Comparison of ENCODE assay signal across 1 cellular context in the genomic region with DNA sequence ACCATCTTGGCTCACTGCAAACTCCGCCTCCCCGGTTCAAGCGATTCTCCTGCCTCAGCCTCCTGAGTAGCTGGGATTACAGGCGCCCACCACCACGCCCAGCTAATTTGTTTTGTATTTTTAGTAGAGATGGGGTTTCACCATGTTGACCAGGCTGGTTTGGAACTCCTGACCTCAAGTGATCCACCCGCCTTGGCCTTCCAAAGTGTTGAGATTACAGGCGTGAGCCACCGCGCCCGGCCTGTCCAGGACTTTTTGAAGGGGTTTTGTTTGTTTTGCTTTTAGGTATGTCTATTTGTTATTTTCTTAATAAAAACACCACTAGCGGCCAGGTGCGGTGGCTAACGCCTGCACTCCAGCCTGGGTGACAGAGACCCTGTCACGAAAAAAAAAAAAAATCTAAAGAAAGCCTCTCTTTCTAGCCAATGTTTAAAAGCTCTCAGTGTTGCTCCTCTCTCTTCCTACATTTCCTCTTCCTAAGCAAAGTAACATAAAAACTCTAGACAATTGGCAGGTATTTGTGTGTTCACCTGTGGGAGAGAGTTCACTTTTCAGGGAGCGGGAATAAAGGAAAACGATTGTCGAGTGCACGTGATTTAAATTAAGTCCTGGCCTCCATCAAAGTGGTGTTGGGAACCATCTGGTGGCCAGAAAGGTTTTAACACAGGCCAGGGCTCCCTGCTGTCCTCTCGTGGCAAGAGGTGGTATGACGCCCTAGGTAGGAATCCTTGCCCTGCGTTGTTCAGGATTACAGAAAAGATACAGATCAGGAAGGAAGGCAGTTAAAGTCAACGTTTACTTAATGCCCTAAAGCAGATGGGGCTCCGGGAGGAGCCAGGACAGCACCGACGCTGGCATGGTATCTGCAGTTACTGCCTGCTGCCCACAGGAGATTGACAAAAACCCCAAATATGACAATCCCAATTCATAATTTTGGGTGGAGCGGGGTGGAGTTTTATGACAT.
A peak's percentile ranks its signal among the peaks of the same experiment; 100 is the strongest.
TF ChIP-seq lines count a peak whose summit lies in the region.

No MANE protein-coding gene starts in this region.

TF ChIP-seq in HepG2, 621 proteins besides CTCF, POLR2A, EP300 and RAD21 (continues in another document):
- TF ChIP-seq, protein P1, sequence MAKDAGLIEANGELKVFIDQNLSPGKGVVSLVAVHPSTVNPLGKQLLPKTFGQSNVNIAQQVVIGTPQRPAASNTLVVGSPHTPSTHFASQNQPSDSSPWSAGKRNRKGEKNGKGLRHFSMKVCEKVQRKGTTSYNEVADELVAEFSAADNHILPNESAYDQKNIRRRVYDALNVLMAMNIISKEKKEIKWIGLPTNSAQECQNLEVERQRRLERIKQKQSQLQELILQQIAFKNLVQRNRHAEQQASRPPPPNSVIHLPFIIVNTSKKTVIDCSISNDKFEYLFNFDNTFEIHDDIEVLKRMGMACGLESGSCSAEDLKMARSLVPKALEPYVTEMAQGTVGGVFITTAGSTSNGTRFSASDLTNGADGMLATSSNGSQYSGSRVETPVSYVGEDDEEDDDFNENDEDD (CRISPR knock-in tag; IDR thresholded peaks at IDR 0.05; ENCODE audit: borderline replicate concordance) = peak; percentile 94
- TF ChIP-seq CENPT (CRISPR knock-in tag; IDR thresholded peaks at IDR 0.05; ENCODE audit: low read depth) = no peak
- peak; percentile 77; the same call in 1 of the 2 replicates for TF ChIP-seq IRF2 (CRISPR knock-in tag; IDR thresholded peaks at IDR 0.05)
- TF ChIP-seq, protein P2, sequence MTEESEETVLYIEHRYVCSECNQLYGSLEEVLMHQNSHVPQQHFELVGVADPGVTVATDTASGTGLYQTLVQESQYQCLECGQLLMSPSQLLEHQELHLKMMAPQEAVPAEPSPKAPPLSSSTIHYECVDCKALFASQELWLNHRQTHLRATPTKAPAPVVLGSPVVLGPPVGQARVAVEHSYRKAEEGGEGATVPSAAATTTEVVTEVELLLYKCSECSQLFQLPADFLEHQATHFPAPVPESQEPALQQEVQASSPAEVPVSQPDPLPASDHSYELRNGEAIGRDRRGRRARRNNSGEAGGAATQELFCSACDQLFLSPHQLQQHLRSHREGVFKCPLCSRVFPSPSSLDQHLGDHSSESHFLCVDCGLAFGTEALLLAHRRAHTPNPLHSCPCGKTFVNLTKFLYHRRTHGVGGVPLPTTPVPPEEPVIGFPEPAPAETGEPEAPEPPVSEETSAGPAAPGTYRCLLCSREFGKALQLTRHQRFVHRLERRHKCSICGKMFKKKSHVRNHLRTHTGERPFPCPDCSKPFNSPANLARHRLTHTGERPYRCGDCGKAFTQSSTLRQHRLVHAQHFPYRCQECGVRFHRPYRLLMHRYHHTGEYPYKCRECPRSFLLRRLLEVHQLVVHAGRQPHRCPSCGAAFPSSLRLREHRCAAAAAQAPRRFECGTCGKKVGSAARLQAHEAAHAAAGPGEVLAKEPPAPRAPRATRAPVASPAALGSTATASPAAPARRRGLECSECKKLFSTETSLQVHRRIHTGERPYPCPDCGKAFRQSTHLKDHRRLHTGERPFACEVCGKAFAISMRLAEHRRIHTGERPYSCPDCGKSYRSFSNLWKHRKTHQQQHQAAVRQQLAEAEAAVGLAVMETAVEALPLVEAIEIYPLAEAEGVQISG (CRISPR knock-in tag; IDR thresholded peaks at IDR 0.05) = peak; percentile 59; the same call in 1 of the 2 replicates
- peak; percentile 100 for TF ChIP-seq SMC3 (IDR thresholded peaks at IDR 0.05; ENCODE audit: low read length)
- TF ChIP-seq KAT2B (IDR thresholded peaks at IDR 0.05; ENCODE audit: borderline replicate concordance, low read depth, low read length) = no peak
- peak; percentile 48; the same call in 1 of the 2 replicates for TF ChIP-seq THAP11 (CRISPR knock-in tag; IDR thresholded peaks at IDR 0.05)
- peak; percentile 23; the same call in 1 of the 2 replicates for TF ChIP-seq ZNF350 (CRISPR knock-in tag; IDR thresholded peaks at IDR 0.05; ENCODE audit: borderline replicate concordance, low read depth)
- 0 out of 2 replicates have a peak, but pooled peaks have one; percentile 29 for TF ChIP-seq CBFB (CRISPR knock-in tag; IDR thresholded peaks at IDR 0.05)
- TF ChIP-seq TP53 (CRISPR knock-in tag; conservative IDR thresholded peaks at IDR 0.05) = no peak
- TF ChIP-seq ZNF451 (CRISPR knock-in tag; IDR thresholded peaks at IDR 0.05) = no peak
- peak; percentile 53; the same call in 1 of the 2 replicates for TF ChIP-seq HDAC2 (CRISPR knock-in tag; IDR thresholded peaks at IDR 0.05)
- TF ChIP-seq SP4 (CRISPR knock-in tag; IDR thresholded peaks at IDR 0.05) = 0 out of 2 replicates have a peak, but pooled peaks have one; percentile 19
- no peak for TF ChIP-seq KLF15 (CRISPR knock-in tag; IDR thresholded peaks at IDR 0.05; ENCODE audit: borderline replicate concordance)
- no peak for TF ChIP-seq ZNF672 (CRISPR knock-in tag; IDR thresholded peaks at IDR 0.05)
- TF ChIP-seq ZNF282 (IDR thresholded peaks at IDR 0.05; ENCODE audit: partially characterized antibody) = no peak
- TF ChIP-seq, protein P3, sequence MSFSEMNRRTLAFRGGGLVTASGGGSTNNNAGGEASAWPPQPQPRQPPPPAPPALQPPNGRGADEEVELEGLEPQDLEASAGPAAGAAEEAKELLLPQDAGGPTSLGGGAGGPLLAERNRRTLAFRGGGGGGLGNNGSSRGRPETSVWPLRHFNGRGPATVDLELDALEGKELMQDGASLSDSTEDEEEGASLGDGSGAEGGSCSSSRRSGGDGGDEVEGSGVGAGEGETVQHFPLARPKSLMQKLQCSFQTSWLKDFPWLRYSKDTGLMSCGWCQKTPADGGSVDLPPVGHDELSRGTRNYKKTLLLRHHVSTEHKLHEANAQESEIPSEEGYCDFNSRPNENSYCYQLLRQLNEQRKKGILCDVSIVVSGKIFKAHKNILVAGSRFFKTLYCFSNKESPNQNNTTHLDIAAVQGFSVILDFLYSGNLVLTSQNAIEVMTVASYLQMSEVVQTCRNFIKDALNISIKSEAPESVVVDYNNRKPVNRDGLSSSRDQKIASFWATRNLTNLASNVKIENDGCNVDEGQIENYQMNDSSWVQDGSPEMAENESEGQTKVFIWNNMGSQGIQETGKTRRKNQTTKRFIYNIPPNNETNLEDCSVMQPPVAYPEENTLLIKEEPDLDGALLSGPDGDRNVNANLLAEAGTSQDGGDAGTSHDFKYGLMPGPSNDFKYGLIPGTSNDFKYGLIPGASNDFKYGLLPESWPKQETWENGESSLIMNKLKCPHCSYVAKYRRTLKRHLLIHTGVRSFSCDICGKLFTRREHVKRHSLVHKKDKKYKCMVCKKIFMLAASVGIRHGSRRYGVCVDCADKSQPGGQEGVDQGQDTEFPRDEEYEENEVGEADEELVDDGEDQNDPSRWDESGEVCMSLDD (CRISPR knock-in tag; IDR thresholded peaks at IDR 0.05; ENCODE audit: borderline replicate concordance) = no peak
- TF ChIP-seq ZNF558 (CRISPR knock-in tag; IDR thresholded peaks at IDR 0.05; ENCODE audit: borderline replicate concordance) = no peak
- no peak for TF ChIP-seq ZNF446 (CRISPR knock-in tag; IDR thresholded peaks at IDR 0.05)
- TF ChIP-seq, protein P4, sequence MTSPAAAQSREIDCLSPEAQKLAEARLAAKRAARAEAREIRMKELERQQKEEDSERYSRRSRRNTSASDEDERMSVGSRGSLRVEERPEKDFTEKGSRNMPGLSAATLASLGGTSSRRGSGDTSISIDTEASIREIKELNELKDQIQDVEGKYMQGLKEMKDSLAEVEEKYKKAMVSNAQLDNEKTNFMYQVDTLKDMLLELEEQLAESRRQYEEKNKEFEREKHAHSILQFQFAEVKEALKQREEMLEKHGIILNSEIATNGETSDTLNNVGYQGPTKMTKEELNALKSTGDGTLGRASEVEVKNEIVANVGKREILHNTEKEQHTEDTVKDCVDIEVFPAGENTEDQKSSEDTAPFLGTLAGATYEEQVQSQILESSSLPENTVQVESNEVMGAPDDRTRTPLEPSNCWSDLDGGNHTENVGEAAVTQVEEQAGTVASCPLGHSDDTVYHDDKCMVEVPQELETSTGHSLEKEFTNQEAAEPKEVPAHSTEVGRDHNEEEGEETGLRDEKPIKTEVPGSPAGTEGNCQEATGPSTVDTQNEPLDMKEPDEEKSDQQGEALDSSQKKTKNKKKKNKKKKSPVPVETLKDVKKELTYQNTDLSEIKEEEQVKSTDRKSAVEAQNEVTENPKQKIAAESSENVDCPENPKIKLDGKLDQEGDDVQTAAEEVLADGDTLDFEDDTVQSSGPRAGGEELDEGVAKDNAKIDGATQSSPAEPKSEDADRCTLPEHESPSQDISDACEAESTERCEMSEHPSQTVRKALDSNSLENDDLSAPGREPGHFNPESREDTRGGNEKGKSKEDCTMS (CRISPR knock-in tag; conservative IDR thresholded peaks at IDR 0.05) = no peak
- TF ChIP-seq, protein P5, sequence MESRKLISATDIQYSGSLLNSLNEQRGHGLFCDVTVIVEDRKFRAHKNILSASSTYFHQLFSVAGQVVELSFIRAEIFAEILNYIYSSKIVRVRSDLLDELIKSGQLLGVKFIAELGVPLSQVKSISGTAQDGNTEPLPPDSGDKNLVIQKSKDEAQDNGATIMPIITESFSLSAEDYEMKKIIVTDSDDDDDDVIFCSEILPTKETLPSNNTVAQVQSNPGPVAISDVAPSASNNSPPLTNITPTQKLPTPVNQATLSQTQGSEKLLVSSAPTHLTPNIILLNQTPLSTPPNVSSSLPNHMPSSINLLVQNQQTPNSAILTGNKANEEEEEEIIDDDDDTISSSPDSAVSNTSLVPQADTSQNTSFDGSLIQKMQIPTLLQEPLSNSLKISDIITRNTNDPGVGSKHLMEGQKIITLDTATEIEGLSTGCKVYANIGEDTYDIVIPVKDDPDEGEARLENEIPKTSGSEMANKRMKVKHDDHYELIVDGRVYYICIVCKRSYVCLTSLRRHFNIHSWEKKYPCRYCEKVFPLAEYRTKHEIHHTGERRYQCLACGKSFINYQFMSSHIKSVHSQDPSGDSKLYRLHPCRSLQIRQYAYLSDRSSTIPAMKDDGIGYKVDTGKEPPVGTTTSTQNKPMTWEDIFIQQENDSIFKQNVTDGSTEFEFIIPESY (CRISPR knock-in tag; IDR thresholded peaks at IDR 0.05) = peak; percentile 59; the same call in 1 of the 2 replicates
- TF ChIP-seq ZNF337 (CRISPR knock-in tag; IDR thresholded peaks at IDR 0.05; ENCODE audit: borderline replicate concordance, low read depth) = no peak
- TF ChIP-seq ZNF354B (CRISPR knock-in tag; IDR thresholded peaks at IDR 0.05) = no peak
- TF ChIP-seq POGZ (CRISPR knock-in tag; IDR thresholded peaks at IDR 0.05) = no peak
- no peak for TF ChIP-seq ZNF703 (CRISPR knock-in tag; IDR thresholded peaks at IDR 0.05; ENCODE audit: borderline replicate concordance)
- TF ChIP-seq MAZ (IDR thresholded peaks at IDR 0.05; ENCODE audit: borderline replicate concordance, low read depth, low read length) = no peak
- no peak for TF ChIP-seq MAZ (CRISPR knock-in tag; IDR thresholded peaks at IDR 0.05; ENCODE audit: low read depth)
- 0 out of 2 replicates have a peak, but pooled peaks have one; percentile 48 for TF ChIP-seq GATAD1 (CRISPR knock-in tag; IDR thresholded peaks at IDR 0.05)
- TF ChIP-seq RFX1 (IDR thresholded peaks at IDR 0.05) = no peak
- TF ChIP-seq MBD4 (IDR thresholded peaks at IDR 0.05; ENCODE audit: borderline replicate concordance, low read length) = no peak
- no peak for TF ChIP-seq ZNF326 (CRISPR knock-in tag; IDR thresholded peaks at IDR 0.05; ENCODE audit: borderline replicate concordance)
- no peak for TF ChIP-seq ZNF879 (CRISPR knock-in tag; IDR thresholded peaks at IDR 0.05)
- TF ChIP-seq RXRB (CRISPR knock-in tag; IDR thresholded peaks at IDR 0.05; ENCODE audit: borderline replicate concordance) = peak; percentile 48; the same call in 1 of the 2 replicates
- TF ChIP-seq ZNF891 (CRISPR knock-in tag; IDR thresholded peaks at IDR 0.05) = no peak
- TF ChIP-seq, protein P6, sequence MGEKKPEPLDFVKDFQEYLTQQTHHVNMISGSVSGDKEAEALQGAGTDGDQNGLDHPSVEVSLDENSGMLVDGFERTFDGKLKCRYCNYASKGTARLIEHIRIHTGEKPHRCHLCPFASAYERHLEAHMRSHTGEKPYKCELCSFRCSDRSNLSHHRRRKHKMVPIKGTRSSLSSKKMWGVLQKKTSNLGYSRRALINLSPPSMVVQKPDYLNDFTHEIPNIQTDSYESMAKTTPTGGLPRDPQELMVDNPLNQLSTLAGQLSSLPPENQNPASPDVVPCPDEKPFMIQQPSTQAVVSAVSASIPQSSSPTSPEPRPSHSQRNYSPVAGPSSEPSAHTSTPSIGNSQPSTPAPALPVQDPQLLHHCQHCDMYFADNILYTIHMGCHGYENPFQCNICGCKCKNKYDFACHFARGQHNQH (CRISPR knock-in tag; IDR thresholded peaks at IDR 0.05) = peak; percentile 67
- no peak for TF ChIP-seq ZNF567 (CRISPR knock-in tag; IDR thresholded peaks at IDR 0.05; ENCODE audit: borderline replicate concordance)
- TF ChIP-seq ZNF510 (CRISPR knock-in tag; IDR thresholded peaks at IDR 0.05; ENCODE audit: low read depth) = no peak
- TF ChIP-seq SMARCE1 (IDR thresholded peaks at IDR 0.05; ENCODE audit: borderline replicate concordance) = no peak
- TF ChIP-seq ZFX (CRISPR knock-in tag; IDR thresholded peaks at IDR 0.05; ENCODE audit: low read depth) = peak; percentile 32; the same call in 1 of the 2 replicates
- TF ChIP-seq AGO1 (IDR thresholded peaks at IDR 0.05; ENCODE audit: low read depth, low read length, poor library complexity, severe bottlenecking) = no peak
- no peak for TF ChIP-seq ZNF598 (CRISPR knock-in tag; IDR thresholded peaks at IDR 0.05; ENCODE audit: borderline replicate concordance)
- no peak for TF ChIP-seq ZNF670 (CRISPR knock-in tag; IDR thresholded peaks at IDR 0.05; ENCODE audit: borderline replicate concordance)
- TF ChIP-seq BHLHE40 (IDR thresholded peaks at IDR 0.05; ENCODE audit: low read length) = peak; percentile 93
- no peak for TF ChIP-seq HES4 (CRISPR knock-in tag; IDR thresholded peaks at IDR 0.05; ENCODE audit: borderline replicate concordance)
- peak; percentile 52; the same call in 1 of the 2 replicates for TF ChIP-seq KDM3A (CRISPR knock-in tag; IDR thresholded peaks at IDR 0.05; ENCODE audit: low read depth)
- TF ChIP-seq ZNF572 (CRISPR knock-in tag; IDR thresholded peaks at IDR 0.05) = no peak
- no peak for TF ChIP-seq PCBP1 (IDR thresholded peaks at IDR 0.05; ENCODE audit: borderline replicate concordance, low read depth, low read length)
- no peak for TF ChIP-seq KAT7 (CRISPR knock-in tag; IDR thresholded peaks at IDR 0.05; ENCODE audit: borderline replicate concordance)
- no peak for TF ChIP-seq ZNF264 (CRISPR knock-in tag; IDR thresholded peaks at IDR 0.05)
- TF ChIP-seq SOX6 (IDR thresholded peaks at IDR 0.05) = no peak
- peak; percentile 67 for TF ChIP-seq SOX6 (CRISPR knock-in tag; IDR thresholded peaks at IDR 0.05)
- TF ChIP-seq ZKSCAN1 (IDR thresholded peaks at IDR 0.05; ENCODE audit: low read length) = no peak
- no peak for TF ChIP-seq ZSCAN20 (CRISPR knock-in tag; IDR thresholded peaks at IDR 0.05; ENCODE audit: borderline replicate concordance)
